ENCODE assay signal across 12 cellular contexts in the genomic region with DNA sequence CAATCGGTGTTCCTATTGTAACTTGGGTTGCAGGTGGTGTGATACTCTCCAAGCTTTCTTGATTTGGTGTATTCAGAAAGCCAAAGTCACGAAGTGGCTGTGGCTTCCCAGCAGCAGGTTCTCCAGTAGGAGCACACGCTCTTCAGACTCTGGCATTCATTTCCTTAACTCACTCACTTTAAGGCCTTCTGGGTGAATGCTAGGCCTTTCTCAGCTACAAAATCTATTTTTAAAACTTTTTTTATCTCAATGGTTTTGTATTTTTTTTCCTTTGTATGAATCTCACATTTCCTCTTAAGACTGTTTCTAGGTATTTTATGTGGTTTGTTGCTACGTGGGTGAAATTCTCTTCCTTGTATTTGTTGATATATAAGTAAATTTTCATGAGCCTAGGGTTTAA. TPM values are rescaled to one million over a fixed set of nuclear protein-coding genes. Genes with fewer than 3 reads are reported as not detected.
A peak's percentile ranks its signal among the peaks of the same experiment; 100 is the strongest.
DNase-seq lines count a peak whose midpoint lies in the region; ATAC-seq and TF ChIP-seq lines count a peak whose summit lies in the region.
"Had no signal": no experiment of that assay in that cellular context is flagged by ENCODE, and none has a peak within 500 bp of the region (broad histone marks: within the 10 kb centered on the region; RNA-seq: fewer than 3 reads in every experiment).

No MANE protein-coding gene starts in this region.

- H3K4me3 ChIP-seq in ACC112 (ENCODE audit: low read depth, low read length), result peak overlapping the region; percentile 62
- H3K4me3 ChIP-seq in GM08714 (ENCODE audit: low read length), result peak overlapping the region; percentile 62; the same call in 1 of the 2 replicates
- H3K4me3 ChIP-seq: HAP-1, vagina had no signal

- POLR2A ChIA-PET in activated CD8-positive, alpha-beta T cell treated with anti-CD3 and anti-CD28 coated beads, Interleukin-2, amount 10 ng/mL, durations not matched to agents 7 days and 5 days (lab: Charles Lee), result no interaction called here
- POLR2A ChIA-PET in HEK293T (lab: Yijun Ruan, JAX), result no interaction called here

- peak; percentile 28 for DNase-seq in activated CD8-positive, alpha-beta T cell treated with anti-CD3 and anti-CD28 coated beads, Interleukin-2, amount 10 ng/mL, durations not matched to agents 7 days and 5 days
- DNase-seq in medulla oblongata (ENCODE audit: extremely low spot score) (peak; percentile 22), HEK293T (ENCODE audit: extremely low spot score) (no peak)
- DNase-seq: erythroblast had no signal

- H3K79me2 ChIP-seq in ACC112 (ENCODE audit: control insufficient read depth, insufficient read depth, low read length, unreplicated experiment), result no peaks in the 10 kb centered on the region

- CTCF ChIA-PET in activated CD8-positive, alpha-beta T cell treated with anti-CD3 and anti-CD28 coated beads, Interleukin-2, amount 10 ng/mL, durations not matched to agents 7 days and 5 days (lab: Charles Lee), result interaction anchor here (1.2 to 8.6 kb wide), 5 partner anchors 14 to 216 kb away, joined by 4 to 63 read pairs (median 7); no protein-coding TSS in a partner anchor
- CTCF ChIA-PET in HEK293T (lab: Yijun Ruan, JAX), result no interaction called here

- peak overlapping the region; percentile 79 for H3K27ac Mint-ChIP-seq in activated CD8-positive, alpha-beta T cell treated with anti-CD3 and anti-CD28 coated beads, Interleukin-2, amount 10 ng/mL, durations not matched to agents 7 days and 5 days

- peak; percentile 76 for ATAC-seq in activated CD8-positive, alpha-beta T cell treated with anti-CD3 and anti-CD28 coated beads, Interleukin-2, amount 10 ng/mL, durations not matched to agents 7 days and 5 days
- ATAC-seq in HG02610 (IDR thresholded peaks at IDR 0.05; ENCODE audit: unreplicated experiment), result no peak
- no peak for ATAC-seq in GM19035 (IDR thresholded peaks at IDR 0.05; ENCODE audit: unreplicated experiment)
- no peak for ATAC-seq in GM21619 (IDR thresholded peaks at IDR 0.05; ENCODE audit: unreplicated experiment)

- no peaks in the 10 kb centered on the region for H3K36me3 Mint-ChIP-seq in activated CD8-positive, alpha-beta T cell treated with anti-CD3 and anti-CD28 coated beads, Interleukin-2, amount 10 ng/mL, durations not matched to agents 7 days and 5 days (ENCODE audit: low read depth)

- H3K27me3 Mint-ChIP-seq in activated CD8-positive, alpha-beta T cell treated with anti-CD3 and anti-CD28 coated beads, Interleukin-2, amount 10 ng/mL, durations not matched to agents 7 days and 5 days (ENCODE audit: low read depth), result peaks cover 2% of the 10 kb centered on the region

- peak overlapping the region; percentile 64 for H3K4me3 Mint-ChIP-seq in activated CD8-positive, alpha-beta T cell treated with anti-CD3 and anti-CD28 coated beads, Interleukin-2, amount 10 ng/mL, durations not matched to agents 7 days and 5 days

- peaks cover 27% of the 10 kb centered on the region for H3K4me1 Mint-ChIP-seq in activated CD8-positive, alpha-beta T cell treated with anti-CD3 and anti-CD28 coated beads, Interleukin-2, amount 10 ng/mL, durations not matched to agents 7 days and 5 days (ENCODE audit: low read depth)

- H3K4me1 ChIP-seq in ACC112 (ENCODE audit: control insufficient read depth, insufficient read depth, low read length, unreplicated experiment), result peaks cover 11% of the 10 kb centered on the region
- H3K4me1 ChIP-seq: HAP-1, vagina had no signal

- H3K9me3 Mint-ChIP-seq in activated CD8-positive, alpha-beta T cell treated with anti-CD3 and anti-CD28 coated beads, Interleukin-2, amount 10 ng/mL, durations not matched to agents 7 days and 5 days (ENCODE audit: insufficient read depth), result no peaks in the 10 kb centered on the region

- H2AFZ ChIP-seq in ACC112 (ENCODE audit: low read length, unreplicated experiment), result peak overlapping the region; percentile 97

- no peak overlapping the region for H3K27ac ChIP-seq in ACC112 (ENCODE audit: low read depth, low read length)
- H3K27ac ChIP-seq: C4-2B, vagina had no signal

- no peaks in the 10 kb centered on the region for H3K27me3 ChIP-seq in ACC112 (ENCODE audit: insufficient read depth, low read length)
- H3K27me3 ChIP-seq: vagina had no signal

- no peaks in the 10 kb centered on the region for H3K36me3 ChIP-seq in ACC112 (ENCODE audit: insufficient read depth, low read length)
- H3K36me3 ChIP-seq: HAP-1, vagina had no signal

TF ChIP-seq in HEK293T, 16 proteins besides CTCF, POLR2A, EP300 and RAD21:
- no peak for TF ChIP-seq HDGF (IDR thresholded peaks at IDR 0.05; ENCODE audit: borderline replicate concordance)

RNA-seq across cellular contexts. Expression of gene PKN2, which starts 22.9 kb away (rescaled TPM):
- total RNA-seq in activated CD8-positive, alpha-beta T cell treated with anti-CD3 and anti-CD28 coated beads, Interleukin-2, amount 10 ng/mL, durations not matched to agents 7 days and 5 days, result 10 to 100 TPM; 23.6 to 24.4 TPM
